Comparison of ENCODE assay signal across 9 cellular contexts in genomic region chr2:224646242-224646846, GRCh38.
A peak's percentile ranks its signal among the peaks of the same experiment; 100 is the strongest.
DNase-seq lines count a peak whose midpoint lies in the region; ATAC-seq and TF ChIP-seq lines count a peak whose summit lies in the region.
"Had no signal": no experiment of that assay in that cellular context is flagged by ENCODE, and none has a peak within 500 bp of the region (broad histone marks: within the 10 kb centered on the region; RNA-seq: fewer than 3 reads in every experiment).

No MANE protein-coding gene starts in this region.

- H3K27me3 Mint-ChIP-seq in activated T-helper 1 cell treated with anti-CD3 and anti-CD28 coated beads, Interleukin-12 subunit alpha, Interleukin-12 subunit beta, Interleukin-2, Interleukin-4 antibody, amounts not matched to agents 30 ng/mL and 10 ng/mL and 1 ng/mL, durations not matched to agents 14 hours and 24 hours and 36 hours (ENCODE audit: insufficient read depth): peaks cover 4% of the 10 kb centered on the region
- H3K27me3 Mint-ChIP-seq: IgD-negative memory B cell had no signal

- H3K4me2 ChIP-seq in OCI-LY3 (ENCODE audit: low read length): peak overlapping the region; percentile 64

- no peaks in the 10 kb centered on the region for H3K9me3 Mint-ChIP-seq in activated T-helper 1 cell treated with anti-CD3 and anti-CD28 coated beads, Interleukin-12 subunit alpha, Interleukin-12 subunit beta, Interleukin-2, Interleukin-4 antibody, amounts not matched to agents 30 ng/mL and 10 ng/mL and 1 ng/mL, durations not matched to agents 14 hours and 24 hours and 36 hours
- H3K9me3 Mint-ChIP-seq: IgD-negative memory B cell had no signal

- POLR2A ChIA-PET in A673 (lab: Charles Lee; ENCODE audit: low non-redundant PET) (no interaction called here), HEK293T (lab: Yijun Ruan, JAX) (no interaction called here)

- CTCF ChIA-PET in A673 (lab: Charles Lee): interaction anchor here (0.6 kb wide), 1 partner anchor 165 kb away, joined by 3 read pairs; no protein-coding TSS in a partner anchor
- CTCF ChIA-PET in HEK293T (lab: Yijun Ruan, JAX): interaction anchor here (1.4 kb wide), 1 partner anchor 130 kb away, joined by 3 read pairs; no protein-coding TSS in a partner anchor

- no peak overlapping the region for H3K4me3 Mint-ChIP-seq in activated T-helper 1 cell treated with anti-CD3 and anti-CD28 coated beads, Interleukin-12 subunit alpha, Interleukin-12 subunit beta, Interleukin-2, Interleukin-4 antibody, amounts not matched to agents 30 ng/mL and 10 ng/mL and 1 ng/mL, durations not matched to agents 14 hours and 24 hours and 36 hours

- intact Hi-C loops in A673 (cut with micrococcal nuclease; ENCODE audit: unreplicated experiment): loop anchor here (2.0 to 10.0 kb wide), 3 partner anchors 131 to 290 kb away; no protein-coding TSS in a partner anchor
- intact Hi-C loops in gastrocnemius medialis (cut with DNase I; ENCODE audit: low total_unique reads): no loop called here
- intact Hi-C loops in activated T-helper 1 cell treated with anti-CD3 and anti-CD28 coated beads, Interleukin-12 subunit alpha, Interleukin-12 subunit beta, Interleukin-2, Interleukin-4 antibody, amounts not matched to agents 30 ng/mL and 10 ng/mL and 1 ng/mL, durations not matched to agents 14 hours and 24 hours and 36 hours (cut with micrococcal nuclease): no loop called here

- H3K27ac ChIP-seq in A673 (ENCODE audit: low read depth, low read length, poor library complexity, severe bottlenecking) (no peak overlapping the region), OCI-LY3 (ENCODE audit: low read length) (no peak overlapping the region), gastrocnemius medialis (no peak overlapping the region)

- H3K4me3 ChIP-seq in A673 (ENCODE audit: low read depth, low read length, poor library complexity, severe bottlenecking) (no peak overlapping the region), OCI-LY3 (ENCODE audit: low read length) (peak overlapping the region; percentile 47), gastrocnemius medialis (no peak overlapping the region)

- H3K27me3 ChIP-seq in A673 (replicated peaks; ENCODE audit: insufficient read depth, low read depth, low read length, poor library complexity) (no peaks in the 10 kb centered on the region), OCI-LY3 (ENCODE audit: low read depth, low read length) (no peaks in the 10 kb centered on the region), gastrocnemius medialis (no peaks in the 10 kb centered on the region)

- in situ Hi-C loops in gastrocnemius medialis (cut with MboI; ENCODE audit: low sequenced_read_pairs in 4 of 4): loop anchor here (5.0 kb wide), 2 partner anchors 199 to 289 kb away; no protein-coding TSS in a partner anchor

- no peaks in the 10 kb centered on the region for H3K36me3 Mint-ChIP-seq in activated T-helper 1 cell treated with anti-CD3 and anti-CD28 coated beads, Interleukin-12 subunit alpha, Interleukin-12 subunit beta, Interleukin-2, Interleukin-4 antibody, amounts not matched to agents 30 ng/mL and 10 ng/mL and 1 ng/mL, durations not matched to agents 14 hours and 24 hours and 36 hours (ENCODE audit: low read depth)
- H3K36me3 Mint-ChIP-seq: IgD-negative memory B cell had no signal

- DNase-seq in A673 (ENCODE audit: low spot score) (peak; percentile 74), ELF-1 (ENCODE audit: low read depth, low spot score) (peak; percentile 17), HEK293T (ENCODE audit: extremely low spot score) (peak; percentile 48), erythroblast (lab: John Stamatoyannopoulos, UW) (peak; percentile 30 to 37), gastrocnemius medialis (no peak)
- DNase-seq in stimulated activated CD8-positive, alpha-beta memory T cell treated with anti-CD3 and anti-CD28 coated beads, Interleukin-4, amount 100 ng/mL, for 48 hours: no peak
- no peak for DNase-seq in activated T-helper 1 cell treated with anti-CD3 and anti-CD28 coated beads, Interleukin-12 subunit alpha, Interleukin-12 subunit beta, Interleukin-2, Interleukin-4 antibody, amounts not matched to agents 30 ng/mL and 10 ng/mL and 1 ng/mL, durations not matched to agents 14 hours and 24 hours and 36 hours (ENCODE audit: low spot score)

- no peaks in the 10 kb centered on the region for H3K79me2 ChIP-seq in OCI-LY3 (ENCODE audit: low read length)

- no peaks in the 10 kb centered on the region for H3K4me1 Mint-ChIP-seq in activated T-helper 1 cell treated with anti-CD3 and anti-CD28 coated beads, Interleukin-12 subunit alpha, Interleukin-12 subunit beta, Interleukin-2, Interleukin-4 antibody, amounts not matched to agents 30 ng/mL and 10 ng/mL and 1 ng/mL, durations not matched to agents 14 hours and 24 hours and 36 hours (ENCODE audit: low read depth)

- H3K27ac Mint-ChIP-seq in activated T-helper 1 cell treated with anti-CD3 and anti-CD28 coated beads, Interleukin-12 subunit alpha, Interleukin-12 subunit beta, Interleukin-2, Interleukin-4 antibody, amounts not matched to agents 30 ng/mL and 10 ng/mL and 1 ng/mL, durations not matched to agents 14 hours and 24 hours and 36 hours: no peak overlapping the region
- H3K27ac Mint-ChIP-seq: IgD-negative memory B cell had no signal

- TF ChIP-seq POLR2A in erythroblast (IDR thresholded peaks at IDR 0.05; ENCODE audit: low read length): no peak
- no peak for TF ChIP-seq POLR2A in gastrocnemius medialis (IDR thresholded peaks at IDR 0.05)

- TF ChIP-seq CTCF in A673 (conservative IDR thresholded peaks at IDR 0.05; ENCODE audit: low read depth, low read length) (peak; percentile 82), OCI-LY3 (IDR thresholded peaks at IDR 0.05; ENCODE audit: low read depth, low read length) (peak; percentile 75), gastrocnemius medialis (IDR thresholded peaks at IDR 0.05 in 4 of 5, conservative IDR thresholded peaks at IDR 0.05 in 1 of 5) (peak in 3 of 5 experiments; percentile 13 to 44 (median 30))

- H3K9ac ChIP-seq in OCI-LY3 (ENCODE audit: low read length): no peak overlapping the region

- H3K36me3 ChIP-seq in A673 (ENCODE audit: insufficient read depth, low read length, poor library complexity, severe bottlenecking) (no peaks in the 10 kb centered on the region), OCI-LY3 (replicated peaks; ENCODE audit: low read depth, low read length) (no peaks in the 10 kb centered on the region), gastrocnemius medialis (no peaks in the 10 kb centered on the region)

- no peak for ATAC-seq in gastrocnemius medialis

- no TSS peak for BruUV-seq in A673 (replicated peaks; lab: Mats Ljungman, UMichigan)

- peak overlapping the region; percentile 71; the same call in 1 of the 2 replicates for H2AFZ ChIP-seq in OCI-LY3 (ENCODE audit: low read depth, low read length)

- H3K9me3 ChIP-seq in A673 (ENCODE audit: low read depth, low read length, poor library complexity, severe bottlenecking) (no peaks in the 10 kb centered on the region), OCI-LY3 (ENCODE audit: insufficient read depth, low read length) (no peaks in the 10 kb centered on the region), gastrocnemius medialis (no peaks in the 10 kb centered on the region)

- H3K4me1 ChIP-seq in A673 (ENCODE audit: insufficient read depth, low read length, poor library complexity, severe bottlenecking): peaks cover 4% of the 10 kb centered on the region
- peaks cover 9% of the 10 kb centered on the region; the same call in 1 of the 2 replicates for H3K4me1 ChIP-seq in OCI-LY3 (ENCODE audit: low read length)
- H3K4me1 ChIP-seq in gastrocnemius medialis: no peaks in the 10 kb centered on the region

- no peaks in the 10 kb centered on the region for H4K20me1 ChIP-seq in OCI-LY3 (ENCODE audit: insufficient read depth, low read length)

TF ChIP-seq in HEK293T, 16 proteins besides CTCF, POLR2A, EP300 and RAD21:
- TF ChIP-seq, protein P1, sequence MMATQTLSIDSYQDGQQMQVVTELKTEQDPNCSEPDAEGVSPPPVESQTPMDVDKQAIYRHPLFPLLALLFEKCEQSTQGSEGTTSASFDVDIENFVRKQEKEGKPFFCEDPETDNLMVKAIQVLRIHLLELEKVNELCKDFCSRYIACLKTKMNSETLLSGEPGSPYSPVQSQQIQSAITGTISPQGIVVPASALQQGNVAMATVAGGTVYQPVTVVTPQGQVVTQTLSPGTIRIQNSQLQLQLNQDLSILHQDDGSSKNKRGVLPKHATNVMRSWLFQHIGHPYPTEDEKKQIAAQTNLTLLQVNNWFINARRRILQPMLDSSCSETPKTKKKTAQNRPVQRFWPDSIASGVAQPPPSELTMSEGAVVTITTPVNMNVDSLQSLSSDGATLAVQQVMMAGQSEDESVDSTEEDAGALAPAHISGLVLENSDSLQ (IDR thresholded peaks at IDR 0.05): no peak
- TF ChIP-seq L3MBTL2 (conservative IDR thresholded peaks at IDR 0.05): 0 out of 2 replicates have a peak, but pooled peaks have one; percentile 5

Comparison
In these comparisons a context has a peak if more than half of its experiments do, and no peak if none do; other contexts are left out.
1. DNase-seq: peak in A673 (single experiment), ELF-1 (single experiment), HEK293T (single experiment) and erythroblast (2 of 2); none in gastrocnemius medialis (0 of 2), stimulated activated CD8-positive, alpha-beta memory T cell treated with anti-CD3 and anti-CD28 coated beads, Interleukin-4, amount 100 ng/mL, for 48 hours (single experiment) and activated T-helper 1 cell treated with anti-CD3 and anti-CD28 coated beads, Interleukin-12 subunit alpha, Interleukin-12 subunit beta, Interleukin-2, Interleukin-4 antibody, amounts not matched to agents 30 ng/mL and 10 ng/mL and 1 ng/mL, durations not matched to agents 14 hours and 24 hours and 36 hours (single experiment).
2. CTCF ChIP-seq: peak in every context shown above with its lines; median percentile 82 in A673; 75 in OCI-LY3; 30 in gastrocnemius medialis.